10 cellular contexts compared by ENCODE assay signal in the genomic region with DNA sequence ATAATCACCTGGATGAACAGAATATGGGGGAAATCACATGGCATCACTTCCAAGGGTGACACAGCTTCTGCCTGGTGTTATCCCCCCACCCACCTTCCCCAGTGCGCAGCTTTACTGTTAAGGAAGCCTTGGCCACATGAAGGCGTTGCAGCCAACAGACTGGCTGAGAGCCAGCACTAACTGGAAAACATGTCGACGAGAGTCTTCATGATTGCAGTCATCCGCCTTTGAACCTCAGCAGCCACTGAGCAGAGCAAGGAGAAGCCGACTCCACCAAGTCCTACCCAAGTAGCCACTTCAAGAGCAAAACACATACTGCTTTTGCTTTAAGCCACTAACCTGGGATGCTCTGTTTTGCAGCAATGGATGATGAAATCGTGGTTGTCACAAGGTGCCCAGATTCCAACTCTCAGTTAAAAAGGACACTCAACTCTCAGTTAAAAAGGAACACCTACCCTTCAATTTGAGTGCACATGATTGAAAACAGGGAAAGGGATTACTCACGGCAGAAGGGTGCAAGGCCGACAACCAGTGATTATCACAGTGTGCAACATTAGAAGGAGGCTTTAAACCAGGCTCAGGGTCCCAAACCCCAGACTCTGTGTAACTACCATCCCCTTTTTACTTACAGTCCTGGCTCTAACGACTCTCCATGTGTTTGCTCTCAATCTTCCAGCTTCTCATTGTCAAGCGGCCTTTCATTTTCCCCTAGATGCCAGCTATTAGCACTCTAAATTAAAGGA.
DNase-seq lines count a peak whose midpoint lies in the region; TF ChIP-seq lines count a peak whose summit lies in the region.
"Had no signal": no experiment of that assay in that cellular context is flagged by ENCODE, and none has a peak within 500 bp of the region (broad histone marks: within the 10 kb centered on the region; RNA-seq: fewer than 3 reads in every experiment).

No MANE protein-coding gene starts in this region.

- TF ChIP-seq CTCF in Peyer's patch (IDR thresholded peaks at IDR 0.05): no peak

- peak in 2 of 3 donors; percentile 37 to 50 for DNase-seq in Peyer's patch
- DNase-seq in activated CD8-positive, alpha-beta memory T cell treated with anti-CD3 and anti-CD28 coated beads, Interleukin-2, amount 50 U/mL, for 24 hours (ENCODE audit: extremely low read depth): peak; percentile 42
- peak; percentile 15 for DNase-seq in iPS-NIHi7 (ENCODE audit: extremely low spot score)
- peak; percentile 27 to 42 for DNase-seq in stimulated activated CD8-positive, alpha-beta memory T cell treated with anti-CD3 and anti-CD28 coated beads, Interleukin-2, amount 100 ng/mL, for 48 hours (ENCODE audit: low read depth in 2 of 2)
- DNase-seq in COLO829 (ENCODE audit: low spot score): no peak
- DNase-seq in HPDE6-E6E7 (ENCODE audit: extremely low spot score): no peak
- DNase-seq in SK-N-DZ (ENCODE audit: low spot score): no peak
- no peak for DNase-seq in amniotic stem cell (lab: John Stamatoyannopoulos, UW)
- DNase-seq: amygdala, MV-4-11 had no signal

- H3K27ac ChIP-seq in Peyer's patch: peak overlapping the region in 1 of 4 donors; percentile 8

- no peaks in the 10 kb centered on the region for H3K36me3 ChIP-seq in Peyer's patch

- H3K4me3 ChIP-seq in Peyer's patch: no peak overlapping the region

- no peaks in the 10 kb centered on the region for H3K4me1 ChIP-seq in Peyer's patch

- no peak for TF ChIP-seq POLR2A in Peyer's patch (IDR thresholded peaks at IDR 0.05)

- no peaks in the 10 kb centered on the region for H3K27me3 ChIP-seq in Peyer's patch

- H3K9me3 ChIP-seq in Peyer's patch: no peaks in the 10 kb centered on the region

Comparison
In these comparisons a context has a peak if more than half of its experiments do, and no peak if none do; other contexts are left out.
1. DNase-seq: peak in Peyer's patch (2 of 3), activated CD8-positive, alpha-beta memory T cell treated with anti-CD3 and anti-CD28 coated beads, Interleukin-2, amount 50 U/mL, for 24 hours (single experiment), iPS-NIHi7 (single experiment) and stimulated activated CD8-positive, alpha-beta memory T cell treated with anti-CD3 and anti-CD28 coated beads, Interleukin-2, amount 100 ng/mL, for 48 hours (2 of 2); none in COLO829 (single experiment), HPDE6-E6E7 (single experiment), SK-N-DZ (single experiment) and amniotic stem cell (single experiment).